In the genomic region with DNA sequence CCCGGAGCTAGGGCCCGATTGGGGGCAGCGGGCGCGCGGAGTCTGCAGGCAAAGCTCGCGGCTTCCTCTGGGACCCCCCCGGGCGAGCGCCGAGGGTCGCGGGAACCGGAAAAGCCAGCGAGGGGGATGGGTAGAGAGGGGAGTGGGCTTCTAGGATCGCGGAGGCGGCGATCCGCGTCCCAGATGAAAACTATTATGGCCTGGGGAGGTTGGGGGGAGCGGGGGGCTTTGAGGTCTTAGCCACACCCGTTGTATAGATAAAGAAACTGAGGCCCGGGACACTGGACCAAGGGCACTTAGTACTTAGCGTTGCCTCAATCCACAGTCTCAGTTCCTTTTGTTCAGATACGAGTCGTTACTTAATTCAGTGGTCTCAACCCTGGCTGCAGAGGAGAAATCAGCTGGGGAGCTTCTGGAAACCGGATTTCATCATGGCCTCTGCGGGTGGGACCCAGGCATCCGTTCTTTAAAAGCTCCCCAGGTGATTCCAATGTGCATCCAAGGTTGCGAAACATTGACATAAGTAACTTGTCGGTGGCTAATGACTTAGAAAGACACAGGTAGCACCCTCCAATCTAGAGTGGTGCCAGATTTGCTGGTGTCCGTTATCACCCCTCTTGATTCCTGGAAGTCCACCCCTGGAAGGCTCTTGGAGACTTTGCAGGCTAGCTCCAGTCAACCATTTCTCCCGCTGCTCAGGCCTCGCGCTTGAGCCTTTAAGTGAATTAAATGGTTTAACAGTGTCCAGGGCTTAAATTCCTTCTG, we compare ENCODE assay signal across 9 cellular contexts.
DNase-seq lines count a peak whose midpoint lies in the region; FAIRE-seq and TF ChIP-seq lines count a peak whose summit lies in the region.
"Had no signal": no experiment of that assay in that cellular context is flagged by ENCODE, and none has a peak within 500 bp of the region (broad histone marks: within the 10 kb centered on the region; RNA-seq: fewer than 3 reads in every experiment).

No MANE protein-coding gene starts in this region.

- POLR2A ChIA-PET in AG04450 (lab: Yijun Ruan, JAX): no interaction called here

- no peak for FAIRE-seq in bronchial epithelial cell (lab: Jason Lieb, UNC)
- FAIRE-seq in RCC 7860 (lab: Jason Lieb, UNC): no peak
- FAIRE-seq in D721Med (lab: Jason Lieb, UNC): no peak
- FAIRE-seq: GM12891 had no signal

- no peak for TF ChIP-seq CTCF in AG04450 (IDR thresholded peaks at IDR 0.05; ENCODE audit: low read depth, low read length)
- TF ChIP-seq CTCF in bronchial epithelial cell (IDR thresholded peaks at IDR 0.05; ENCODE audit: insufficient read depth, low read length, severe bottlenecking): no peak
- TF ChIP-seq CTCF in D721Med (IDR thresholded peaks at IDR 0.05; ENCODE audit: insufficient read depth, missing control alignments): no peak

- DNase-seq in AG04450 (ENCODE audit: low read depth, low spot score) (no peak), bronchial epithelial cell (ENCODE audit: low read depth) (no peak), RCC 7860 (ENCODE audit: low spot score) (no peak), GF-D8 (lab: John Stamatoyannopoulos, UW) (no peak), D721Med (ENCODE audit: insufficient read length, low spot score) (no peak), HUDEP-2 (lab: John Stamatoyannopoulos, UW; ENCODE audit: unreplicated experiment in 76 of 76) (no peak)

- H3K27ac ChIP-seq in AG04450 (ENCODE audit: low read depth, low read length): no peak overlapping the region
- H3K27ac ChIP-seq in HUES64 (ENCODE audit: low read depth, low read length): peak overlapping the region; percentile 85; the same call in 1 of the 2 replicates

- H3K4me3 ChIP-seq in AG04450 (ENCODE audit: low read depth, low read length): peak overlapping the region; percentile 32; the same call in 1 of the 2 replicates
- H3K4me3 ChIP-seq in HUES64 (ENCODE audit: low read length): peak overlapping the region; percentile 76
- peak overlapping the region; percentile 35 for H3K4me3 ChIP-seq in bronchial epithelial cell (ENCODE audit: low read depth, low read length)
- H3K4me3 ChIP-seq in mononuclear cell (ENCODE audit: low read length): peak overlapping the region; percentile 3

- 7% methylated on average over 35 of the region's 37 CpGs for WGBS in HUES64

- CTCF ChIA-PET in AG04450 (lab: Charles Lee): no interaction called here

- H3K9ac ChIP-seq in HUES64 (ENCODE audit: low read depth, low read length): peak overlapping the region; percentile 80

- H3K9me3 ChIP-seq in AG04450 (ENCODE audit: control insufficient read depth, insufficient read depth, low read length): no peaks in the 10 kb centered on the region
- H3K9me3 ChIP-seq in HUES64 (ENCODE audit: insufficient read depth, low read depth, low read length): no peaks in the 10 kb centered on the region
- H3K9me3 ChIP-seq in mononuclear cell (ENCODE audit: low read depth, low read length): no peaks in the 10 kb centered on the region

- H3K4me1 ChIP-seq in HUES64 (ENCODE audit: insufficient read depth, low read length): peaks cover 49% of the 10 kb centered on the region
- H3K4me1 ChIP-seq in mononuclear cell (ENCODE audit: insufficient read depth, low read length): peaks cover 6% of the 10 kb centered on the region

- H3K36me3 ChIP-seq in HUES64 (ENCODE audit: insufficient read depth, low read length) (peaks cover 9% of the 10 kb centered on the region), bronchial epithelial cell (ENCODE audit: control insufficient read depth, insufficient read depth, low read length) (no peaks in the 10 kb centered on the region)

- H3K27me3 ChIP-seq in AG04450 (ENCODE audit: control insufficient read depth, insufficient read depth, low read length) (peaks cover 17% of the 10 kb centered on the region), HUES64 (ENCODE audit: insufficient read depth, low read length) (no peaks in the 10 kb centered on the region), bronchial epithelial cell (ENCODE audit: control insufficient read depth, insufficient read depth, low read length) (peaks cover 3% of the 10 kb centered on the region), mononuclear cell (ENCODE audit: insufficient read depth, low read length) (peaks cover 5% of the 10 kb centered on the region)

Comparison
In these comparisons a context has a peak if more than half of its experiments do, and no peak if none do; other contexts are left out.
1. H3K4me3 ChIP-seq: peak in every context shown above with its lines; median percentile 76 in HUES64; 35 in bronchial epithelial cell; 32 in AG04450; 3 in mononuclear cell.